Comparison of ENCODE assay signal across 24 cellular contexts in the genomic region with DNA sequence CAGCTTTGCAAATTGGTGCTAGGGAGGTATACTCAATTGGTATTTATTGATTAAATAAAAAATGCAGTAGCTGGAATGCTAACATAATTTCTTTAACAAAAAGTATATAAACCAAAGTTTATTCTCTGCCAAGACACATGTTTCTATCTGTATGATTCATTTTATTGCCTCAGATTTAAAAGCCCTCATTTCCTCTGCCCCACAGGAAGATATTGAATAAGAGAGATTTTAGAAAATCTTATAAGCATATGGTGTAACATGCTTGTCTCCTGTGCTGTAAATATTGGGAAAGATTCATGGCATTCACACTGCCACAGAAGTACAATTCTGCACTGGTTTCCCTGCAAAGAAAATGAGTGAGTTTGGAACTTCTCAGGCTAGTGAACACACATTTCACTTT.
DNase-seq lines count a peak whose midpoint lies in the region; ATAC-seq, FAIRE-seq and TF ChIP-seq lines count a peak whose summit lies in the region.
"Had no signal": no experiment of that assay in that cellular context is flagged by ENCODE, and none has a peak within 500 bp of the region (broad histone marks: within the 10 kb centered on the region; RNA-seq: fewer than 3 reads in every experiment).

No MANE protein-coding gene starts in this region.

- no peak overlapping the region for H3K4me3 ChIP-seq in AG10803 (ENCODE audit: low read length)
- H3K4me3 ChIP-seq in SK-N-MC: peak overlapping the region; percentile 57; the same call in 1 of the 2 replicates
- H3K4me3 ChIP-seq in choroid plexus epithelial cell (ENCODE audit: low read depth, low read length): no peak overlapping the region
- H3K4me3 ChIP-seq: A549 had no signal

- no peak for TF ChIP-seq CTCF in AG10803 (conservative IDR thresholded peaks at IDR 0.05; ENCODE audit: low read length)
- no peak for TF ChIP-seq CTCF in choroid plexus epithelial cell (conservative IDR thresholded peaks at IDR 0.05; ENCODE audit: low read depth, low read length)

- peak; percentile 39 for DNase-seq in AG10803 (ENCODE audit: low read depth)
- no peak for DNase-seq in SK-N-MC (ENCODE audit: low read depth, low spot score)
- peak; percentile 68 for DNase-seq in choroid plexus epithelial cell (ENCODE audit: low read depth)
- DNase-seq in iris pigment epithelial cell (ENCODE audit: low read depth): peak; percentile 84
- DNase-seq in activated T-cell treated with anti-CD3 and anti-CD28 coated beads, Interleukin-2, amount 50 U/mL, for 4 hours: no peak
- DNase-seq in amniotic stem cell (lab: John Stamatoyannopoulos, UW): no peak
- DNase-seq in GM19239 (ENCODE audit: insufficient read length, low spot score): no peak
- no peak for DNase-seq in activated T-cell treated with anti-CD3 and anti-CD28 coated beads, Interleukin-2, amount 50 U/mL, for 48 hours
- DNase-seq: C1 segment of cervical spinal cord, HFFc6, KG1, MV-4-11, NCI-H1417, NCI-H187, NCI-H2107, NCI-H524, NCI-H82, PC-3, RPMI8226, SIG-M5 had no signal

- ATAC-seq in activated T-cell treated with anti-CD3 and anti-CD28 coated beads, Interleukin-2, amount 50 U/mL, for 4 hours: no peak
- ATAC-seq: A549, PC-3 had no signal

- peak overlapping the region; percentile 83 for H3K27ac ChIP-seq in SK-N-MC
- H3K27ac ChIP-seq: A549 had no signal

- FAIRE-seq in GM19239 (lab: Jason Lieb, UNC): no peak
- FAIRE-seq: A549, GM12891, GM18507, H54 had no signal

- H3K9me3 Mint-ChIP-seq in activated T-cell treated with anti-CD3 and anti-CD28 coated beads, Interleukin-2, amount 50 U/mL, for 4 hours: peaks cover 17% of the 10 kb centered on the region
- H3K9me3 Mint-ChIP-seq: HFFc6 had no signal

- H3K36me3 Mint-ChIP-seq in activated T-cell treated with anti-CD3 and anti-CD28 coated beads, Interleukin-2, amount 50 U/mL, for 4 hours (ENCODE audit: insufficient read depth): no peaks in the 10 kb centered on the region

- H3K9ac ChIP-seq in SK-N-MC (ENCODE audit: insufficient read length): no peak overlapping the region

- H3K4me1 Mint-ChIP-seq in activated T-cell treated with anti-CD3 and anti-CD28 coated beads, Interleukin-2, amount 50 U/mL, for 4 hours (ENCODE audit: low read depth): no peaks in the 10 kb centered on the region

- no peak overlapping the region for H3K4me3 Mint-ChIP-seq in activated T-cell treated with anti-CD3 and anti-CD28 coated beads, Interleukin-2, amount 50 U/mL, for 4 hours
- H3K4me3 Mint-ChIP-seq: HFFc6 had no signal

- H3K9me3 ChIP-seq in SK-N-MC (ENCODE audit: low read depth, low read length): no peaks in the 10 kb centered on the region
- H3K9me3 ChIP-seq: A549 had no signal

- H3K36me3 ChIP-seq in SK-N-MC (ENCODE audit: insufficient read depth, low read length): no peaks in the 10 kb centered on the region

- H3K27me3 Mint-ChIP-seq in activated T-cell treated with anti-CD3 and anti-CD28 coated beads, Interleukin-2, amount 50 U/mL, for 4 hours (ENCODE audit: low read depth): no peaks in the 10 kb centered on the region

Comparison
In these comparisons a context has a peak if more than half of its experiments do, and no peak if none do; other contexts are left out.
1. DNase-seq: peak in AG10803 (single experiment), choroid plexus epithelial cell (single experiment) and iris pigment epithelial cell (single experiment); none in SK-N-MC (single experiment), activated T-cell treated with anti-CD3 and anti-CD28 coated beads, Interleukin-2, amount 50 U/mL, for 4 hours (single experiment), amniotic stem cell (single experiment), GM19239 (single experiment) and activated T-cell treated with anti-CD3 and anti-CD28 coated beads, Interleukin-2, amount 50 U/mL, for 48 hours (0 of 2).